Comparison of ENCODE assay signal across 29 cellular contexts in the genomic region with DNA sequence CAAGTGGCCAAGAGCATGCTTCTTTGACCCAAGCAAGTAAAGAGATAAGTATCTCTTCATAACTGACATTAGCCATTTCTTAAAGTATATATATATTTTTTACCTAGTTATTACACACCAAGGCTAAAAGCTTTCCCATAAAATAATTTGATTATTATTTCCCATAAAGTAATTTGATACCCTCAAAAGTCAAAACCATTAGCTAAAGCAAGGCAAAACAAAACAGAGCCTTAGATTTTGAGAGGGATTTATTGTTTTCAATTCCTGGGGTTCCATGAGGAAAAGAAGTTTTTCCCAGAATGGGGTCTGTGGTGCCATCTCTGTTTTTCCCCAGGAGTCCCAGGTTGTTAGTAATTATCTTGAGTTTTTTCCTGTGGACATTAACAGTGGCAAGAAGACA.
DNase-seq lines count a peak whose midpoint lies in the region; ATAC-seq and TF ChIP-seq lines count a peak whose summit lies in the region.
"Had no signal": no experiment of that assay in that cellular context is flagged by ENCODE, and none has a peak within 500 bp of the region (broad histone marks: within the 10 kb centered on the region; RNA-seq: fewer than 3 reads in every experiment).

No MANE protein-coding gene starts in this region.

- H4K20me1 ChIP-seq in SK-N-SH (ENCODE audit: insufficient read depth), result no peaks in the 10 kb centered on the region
- H4K20me1 ChIP-seq: BLaER1; BLaER1 treated with 17β-estradiol and CSF1 and Interleukin-3, amounts not matched to agents 10 nM and 100 nM had no signal

- DNase-seq in SK-N-SH (no peak), GF-D8 (lab: John Stamatoyannopoulos, UW) (no peak)
- DNase-seq: 8988T; ACHN; AML-193; BE2C; C1 segment of cervical spinal cord; Caco-2; Calu3; CD4-positive, alpha-beta memory T cell; CD4-positive, alpha-beta T cell; CD4-positive, CD25-positive, alpha-beta regulatory T cell; CD8-positive, alpha-beta memory T cell; CD8-positive, alpha-beta T cell; COR-L47; DMS 273 treated with DMSO at 0.1 percent for 48 hours; DMS153; DMS53; DMS79; DMS79 treated with DMSO at 0.1 percent for 48 hours; DND-41; EL had no signal

- H3K27me3 ChIP-seq in SK-N-SH (ENCODE audit: insufficient read depth), result no peaks in the 10 kb centered on the region
- H3K27me3 ChIP-seq: BE2C; BLaER1; BLaER1 treated with 17β-estradiol and CSF1 and Interleukin-3, amounts not matched to agents 10 nM and 100 nM had no signal

- peaks cover 4% of the 10 kb centered on the region for H3F3A ChIP-seq in SK-N-SH (replicated peaks; ENCODE audit: insufficient read depth)

- H3K36me3 ChIP-seq in SK-N-SH (replicated peaks in 1 of 2; ENCODE audit: control insufficient read depth in 1 of 2, insufficient read depth in 2 of 2, low read length in 1 of 2), result no peaks in the 10 kb centered on the region
- H3K36me3 ChIP-seq: BE2C, BLaER1 had no signal

- peaks cover 0 to 6% of the 10 kb centered on the region in 2 experiments; a peak in 2 of 4 replicates for H3K4me1 ChIP-seq in SK-N-SH (ENCODE audit: control insufficient read depth in 1 of 2, insufficient read depth in 2 of 2, low read depth in 1 of 2, low read length in 1 of 2)
- H3K4me1 ChIP-seq: A549; BLaER1; BLaER1 treated with 17β-estradiol and CSF1 and Interleukin-3, amounts not matched to agents 10 nM and 100 nM had no signal

- no peak overlapping the region for H2AFZ ChIP-seq in SK-N-SH (ENCODE audit: low read depth)

- no peak for TF ChIP-seq RAD21 in SK-N-SH (IDR thresholded peaks at IDR 0.05; ENCODE audit: low read length)

- no peak overlapping the region for H3K4me2 ChIP-seq in SK-N-SH
- H3K4me2 ChIP-seq: A549; BLaER1; BLaER1 treated with 17β-estradiol and CSF1 and Interleukin-3, amounts not matched to agents 10 nM and 100 nM had no signal

- TF ChIP-seq EP300 in SK-N-SH (IDR thresholded peaks at IDR 0.05; ENCODE audit: borderline replicate concordance in 1 of 2, low read depth in 1 of 2, low read length in 1 of 2), result peak in 1 of 2 experiments; percentile 47; a peak in 1 of 4 replicates

- peak; percentile 60 for ATAC-seq in SK-N-SH treated with all-trans-retinoic acid at 6 μM for 48 hours
- ATAC-seq in HG03571 (IDR thresholded peaks at IDR 0.05; ENCODE audit: unreplicated experiment), result no peak
- ATAC-seq: A549; CD8-positive, alpha-beta T cell had no signal

- POLR2A ChIA-PET in SK-N-SH (lab: Yijun Ruan, JAX), result no interaction called here

- H3K79me2 ChIP-seq in SK-N-SH (ENCODE audit: insufficient read depth), result no peaks in the 10 kb centered on the region

- no peaks in the 10 kb centered on the region for H3K9me2 ChIP-seq in SK-N-SH

- H3K27ac ChIP-seq in SK-N-SH (ENCODE audit: low read depth in 2 of 2, low read length in 1 of 2), result peak overlapping the region; percentile 25 to 53; a peak in 2 of 4 replicates
- H3K27ac ChIP-seq: 22Rv1; A549; BLaER1; BLaER1 treated with 17β-estradiol and CSF1 and Interleukin-3, amounts not matched to agents 10 nM and 100 nM; C4-2B had no signal

- no peak overlapping the region for H3K9ac ChIP-seq in SK-N-SH
- H3K9ac ChIP-seq: BLaER1; BLaER1 treated with 17β-estradiol and CSF1 and Interleukin-3, amounts not matched to agents 10 nM and 100 nM had no signal

- no peak overlapping the region for H3K4me3 ChIP-seq in SK-N-SH (ENCODE audit: low read depth in 2 of 2, low read length in 1 of 2)
- H3K4me3 ChIP-seq: A549; BLaER1; BLaER1 treated with 17β-estradiol and CSF1 and Interleukin-3, amounts not matched to agents 10 nM and 100 nM had no signal

- no peak for TF ChIP-seq CTCF in SK-N-SH (IDR thresholded peaks at IDR 0.05)

- CTCF ChIA-PET in SK-N-SH (lab: Yijun Ruan, JAX), result interaction anchor here (1.3 kb wide), 1 partner anchor 145 kb away, joined by 4 read pairs; no protein-coding TSS in a partner anchor

- peaks cover 4% of the 10 kb centered on the region; the same call in 1 of the 2 replicates for H3K9me3 ChIP-seq in SK-N-SH
- H3K9me3 ChIP-seq: A549, BE2C had no signal

TF ChIP-seq in SK-N-SH, 30 proteins besides CTCF, POLR2A, EP300 and RAD21:
- TF ChIP-seq, protein P1, sequence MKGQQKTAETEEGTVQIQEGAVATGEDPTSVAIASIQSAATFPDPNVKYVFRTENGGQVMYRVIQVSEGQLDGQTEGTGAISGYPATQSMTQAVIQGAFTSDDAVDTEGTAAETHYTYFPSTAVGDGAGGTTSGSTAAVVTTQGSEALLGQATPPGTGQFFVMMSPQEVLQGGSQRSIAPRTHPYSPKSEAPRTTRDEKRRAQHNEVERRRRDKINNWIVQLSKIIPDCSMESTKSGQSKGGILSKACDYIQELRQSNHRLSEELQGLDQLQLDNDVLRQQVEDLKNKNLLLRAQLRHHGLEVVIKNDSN (IDR thresholded peaks at IDR 0.05; ENCODE audit: borderline replicate concordance, low read depth), result no peak
- peak; percentile 59; the same call in 1 of the 2 replicates for TF ChIP-seq TCF12 (IDR thresholded peaks at IDR 0.05)

TF ChIP-seq in SK-N-SH treated with all-trans-retinoic acid at 6 μM for 48 hours, 23 proteins besides CTCF, POLR2A, EP300 and RAD21:
- TF ChIP-seq ZNF8 (CRISPR knock-in tag; IDR thresholded peaks at IDR 0.05) (no peak), ZFP30 (CRISPR knock-in tag; IDR thresholded peaks at IDR 0.05) (no peak), ZC3H10 (CRISPR knock-in tag; IDR thresholded peaks at IDR 0.05) (peak; percentile 83), PATZ1 (CRISPR knock-in tag; IDR thresholded peaks at IDR 0.05; ENCODE audit: borderline replicate concordance) (no peak), CSDC2 (CRISPR knock-in tag; IDR thresholded peaks at IDR 0.05) (no peak), TSHZ2 (CRISPR knock-in tag; IDR thresholded peaks at IDR 0.05) (no peak), ESRRG (CRISPR knock-in tag; IDR thresholded peaks at IDR 0.05) (no peak), ZNF70 (CRISPR knock-in tag; IDR thresholded peaks at IDR 0.05) (no peak), TOX (CRISPR knock-in tag; IDR thresholded peaks at IDR 0.05; ENCODE audit: borderline replicate concordance) (peak; percentile 63; the same call in 1 of the 2 replicates)
- TF ChIP-seq, protein P2, sequence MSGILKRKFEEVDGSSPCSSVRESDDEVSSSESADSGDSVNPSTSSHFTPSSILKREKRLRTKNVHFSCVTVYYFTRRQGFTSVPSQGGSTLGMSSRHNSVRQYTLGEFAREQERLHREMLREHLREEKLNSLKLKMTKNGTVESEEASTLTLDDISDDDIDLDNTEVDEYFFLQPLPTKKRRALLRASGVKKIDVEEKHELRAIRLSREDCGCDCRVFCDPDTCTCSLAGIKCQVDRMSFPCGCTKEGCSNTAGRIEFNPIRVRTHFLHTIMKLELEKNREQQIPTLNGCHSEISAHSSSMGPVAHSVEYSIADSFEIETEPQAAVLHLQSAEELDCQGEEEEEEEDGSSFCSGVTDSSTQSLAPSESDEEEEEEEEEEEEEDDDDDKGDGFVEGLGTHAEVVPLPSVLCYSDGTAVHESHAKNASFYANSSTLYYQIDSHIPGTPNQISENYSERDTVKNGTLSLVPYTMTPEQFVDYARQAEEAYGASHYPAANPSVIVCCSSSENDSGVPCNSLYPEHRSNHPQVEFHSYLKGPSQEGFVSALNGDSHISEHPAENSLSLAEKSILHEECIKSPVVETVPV (CRISPR knock-in tag; IDR thresholded peaks at IDR 0.05), result no peak
